17 cellular contexts compared by ENCODE assay signal in the genomic region with DNA sequence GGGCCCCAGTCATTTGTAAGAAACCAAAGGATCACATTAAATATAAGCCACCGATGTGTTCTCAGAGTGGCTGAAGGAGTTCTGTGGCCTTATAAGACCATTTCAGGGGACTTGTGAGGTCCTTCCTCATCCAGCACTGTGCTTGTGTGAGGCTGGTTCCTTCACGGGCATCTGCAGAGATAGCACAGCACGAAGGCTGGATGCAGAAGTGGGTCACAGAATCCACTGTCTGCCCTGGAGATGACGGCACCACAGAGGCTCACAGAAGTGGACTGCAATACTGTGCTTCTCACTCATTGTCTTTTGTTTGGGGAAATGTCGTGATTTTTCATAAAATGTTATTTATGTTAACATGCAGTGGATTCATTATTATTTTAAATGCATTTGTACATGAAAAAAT.
"Had no signal": no experiment of that assay in that cellular context is flagged by ENCODE, and none has a peak within 500 bp of the region (broad histone marks: within the 10 kb centered on the region; RNA-seq: fewer than 3 reads in every experiment).

No MANE protein-coding gene starts in this region.

- H3K27ac ChIP-seq: colonic mucosa, spleen, testis, transverse colon had no signal

- H3K4me1 Mint-ChIP-seq: activated naive CD4-positive, alpha-beta T cell treated with anti-CD3 and anti-CD28 coated beads, Interleukin-2, amount 50 U/mL, for 24 hours; activated naive CD8-positive, alpha-beta T cell treated with anti-CD3 and anti-CD28 coated beads, Interleukin-2, amount 50 U/mL, for 24 hours; neural crest cell had no signal

- H3K9me3 Mint-ChIP-seq: activated naive CD4-positive, alpha-beta T cell treated with anti-CD3 and anti-CD28 coated beads, Interleukin-2, amount 50 U/mL, for 24 hours; activated naive CD8-positive, alpha-beta T cell treated with anti-CD3 and anti-CD28 coated beads, Interleukin-2, amount 50 U/mL, for 24 hours; activated T-helper 2 cell treated with anti-CD3 and anti-CD28 coated beads, Interferon-gamma antibody, Interleukin-2, Interleukin-4, amounts not matched to agents 10 μg/mL and 5 μg/mL and 100 μg/mL, durations not matched to agents 14 hours and 24 hours and 36 hours; naive thymus-derived CD8-positive, alpha-beta T cell; neural crest cell had no signal

- H3K9me3 ChIP-seq: colonic mucosa, spleen, testis, transverse colon had no signal

- H3K4me1 ChIP-seq: colonic mucosa, testis, transverse colon had no signal

- H3K36me3 ChIP-seq: colonic mucosa, spleen, transverse colon had no signal

- H3K27me3 Mint-ChIP-seq: activated naive CD4-positive, alpha-beta T cell treated with anti-CD3 and anti-CD28 coated beads, Interleukin-2, amount 50 U/mL, for 24 hours; activated naive CD8-positive, alpha-beta T cell treated with anti-CD3 and anti-CD28 coated beads, Interleukin-2, amount 50 U/mL, for 24 hours had no signal

- H3K27ac Mint-ChIP-seq: activated naive CD4-positive, alpha-beta T cell treated with anti-CD3 and anti-CD28 coated beads, Interleukin-2, amount 50 U/mL, for 24 hours; activated naive CD8-positive, alpha-beta T cell treated with anti-CD3 and anti-CD28 coated beads, Interleukin-2, amount 50 U/mL, for 24 hours; activated T-helper 2 cell treated with anti-CD3 and anti-CD28 coated beads, Interferon-gamma antibody, Interleukin-2, Interleukin-4, amounts not matched to agents 10 μg/mL and 5 μg/mL and 100 μg/mL, durations not matched to agents 14 hours and 24 hours and 36 hours; naive thymus-derived CD8-positive, alpha-beta T cell had no signal

- DNase-seq: activated CD4-positive, alpha-beta T cell treated with anti-CD3 and anti-CD28 coated beads for 4 hours; activated CD4-positive, alpha-beta T cell treated with anti-CD3 and anti-CD28 coated beads, Interleukin-2, amount 50 U/mL, for 4 hours; activated naive CD8-positive, alpha-beta T cell treated with anti-CD3 and anti-CD28 coated beads, Interleukin-2, amount 50 U/mL, for 24 hours; activated T-cell treated with anti-CD3 and anti-CD28 coated beads, Interleukin-2, amount 50 U/mL, for 48 hours; central memory CD4-positive, alpha-beta T cell; colonic mucosa; effector memory CD4-positive, alpha-beta T cell; midbrain; naive thymus-derived CD8-positive, alpha-beta T cell; spleen; stimulated activated CD4-positive, alpha-beta T cell treated with anti-CD3 and anti-CD28 coated beads, Interleukin-2, amount 100 ng/mL, for 48 hours; stimulated activated naive CD8-positive, alpha-beta T cell treated with anti-CD3 and anti-CD28 coated beads, Interleukin-15, Interleukin-2, amounts not matched to agents 100 U/mL and 50 U/mL, for 24 hours; transverse colon had no signal

- ATAC-seq: activated naive CD8-positive, alpha-beta T cell treated with anti-CD3 and anti-CD28 coated beads, Interleukin-2, amount 50 U/mL, for 24 hours; naive thymus-derived CD8-positive, alpha-beta T cell; stimulated activated naive CD8-positive, alpha-beta T cell treated with anti-CD3 and anti-CD28 coated beads, Interleukin-15, Interleukin-2, amounts not matched to agents 100 U/mL and 50 U/mL, for 24 hours had no signal

- H3K27me3 ChIP-seq: colonic mucosa, spleen, testis, transverse colon had no signal

- H3K4me3 Mint-ChIP-seq: activated naive CD4-positive, alpha-beta T cell treated with anti-CD3 and anti-CD28 coated beads, Interleukin-2, amount 50 U/mL, for 24 hours; activated naive CD8-positive, alpha-beta T cell treated with anti-CD3 and anti-CD28 coated beads, Interleukin-2, amount 50 U/mL, for 24 hours; naive thymus-derived CD8-positive, alpha-beta T cell; neural crest cell had no signal

- H3K4me3 ChIP-seq: colonic mucosa, spleen, testis, transverse colon had no signal

- H3K36me3 Mint-ChIP-seq: activated naive CD4-positive, alpha-beta T cell treated with anti-CD3 and anti-CD28 coated beads, Interleukin-2, amount 50 U/mL, for 24 hours; naive thymus-derived CD8-positive, alpha-beta T cell had no signal
